1 cellular context compared by ENCODE assay signal in the genomic region with DNA sequence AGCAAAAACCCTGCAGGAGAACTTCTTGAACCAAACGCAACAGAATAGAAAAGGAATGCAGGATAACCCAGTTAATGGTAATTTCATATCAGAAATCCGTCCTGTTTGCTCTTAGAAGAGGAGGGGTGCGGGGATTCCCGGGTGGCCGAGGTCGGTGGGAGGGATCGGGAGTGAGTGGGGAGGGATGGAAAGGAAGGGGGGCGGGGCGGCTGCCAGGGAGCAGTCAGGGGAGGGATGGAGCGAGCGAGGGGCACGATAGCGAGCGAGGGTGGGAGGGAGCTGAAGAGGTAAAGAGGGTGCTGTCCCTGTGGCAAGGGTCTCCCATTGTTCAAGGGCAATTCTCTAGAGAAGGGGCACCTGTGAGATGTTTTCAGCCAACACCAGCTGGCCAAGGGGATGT.
TF ChIP-seq lines count a peak whose summit lies in the region.

No MANE protein-coding gene starts in this region.

TF ChIP-seq in GM23338, 12 proteins besides CTCF, POLR2A, EP300 and RAD21 (continued from another document):
- TF ChIP-seq ZNF462 (CRISPR knock-in tag; IDR thresholded peaks at IDR 0.05): no peak
